Comparison of ENCODE assay signal across 22 cellular contexts in the genomic region with DNA sequence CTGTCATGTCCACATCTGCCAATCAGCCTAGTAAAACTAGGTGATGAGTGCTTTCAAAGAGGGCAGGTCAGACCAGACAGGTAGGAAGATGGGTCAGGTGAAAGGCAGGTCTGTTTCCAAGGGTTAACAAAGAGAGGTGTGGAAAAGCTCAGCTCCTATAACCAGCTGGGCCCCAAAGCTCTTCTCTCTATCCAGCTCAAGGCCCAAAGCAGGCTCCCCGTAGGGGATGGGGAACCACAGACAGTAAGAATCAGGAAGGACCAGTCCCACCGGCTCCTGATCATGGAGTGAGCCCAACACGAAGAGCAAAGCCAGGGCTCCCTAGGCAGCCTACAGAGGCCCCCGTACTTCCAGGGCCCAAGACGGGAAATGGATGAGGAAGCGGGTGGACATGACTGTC.
"Had no signal": no experiment of that assay in that cellular context is flagged by ENCODE, and none has a peak within 500 bp of the region (broad histone marks: within the 10 kb centered on the region; RNA-seq: fewer than 3 reads in every experiment).

No MANE protein-coding gene starts in this region.

- H3K4me1 ChIP-seq: lower lobe of right lung, spleen, tibial artery had no signal

- H3K27ac Mint-ChIP-seq: immature natural killer cell; nephron progenitor cell; stimulated activated memory B cell treated with anti-CD40 and anti-IgM and Interleukin-4, amounts not matched to agents 10 μg/mL and 1 μg/mL and 100 μg/mL, for 72 hours; stimulated activated naive CD8-positive, alpha-beta T cell treated with anti-CD3 and anti-CD28 coated beads, Interleukin-15, Interleukin-2, amounts not matched to agents 100 ng/mL and 50 ng/mL, for 24 hours had no signal

- H3K9me3 ChIP-seq: gastrocnemius medialis, left ventricle myocardium inferior, lower lobe of right lung, psoas muscle, right lobe of liver, spleen, tibial artery had no signal

- H3K27me3 ChIP-seq: gastrocnemius medialis, right lobe of liver, spleen had no signal

- H3K9me3 Mint-ChIP-seq: central memory CD8-positive, alpha-beta T cell; immature natural killer cell; nephron progenitor cell; stimulated activated memory B cell treated with anti-CD40 and anti-IgM and Interleukin-4, amounts not matched to agents 10 μg/mL and 1 μg/mL and 100 μg/mL, for 72 hours; stimulated activated naive CD8-positive, alpha-beta T cell treated with anti-CD3 and anti-CD28 coated beads, Interleukin-15, Interleukin-2, amounts not matched to agents 100 ng/mL and 50 ng/mL, for 24 hours had no signal

- H3K4me3 ChIP-seq: gastrocnemius medialis, left ventricle myocardium inferior, lower lobe of right lung, psoas muscle, right lobe of liver, spleen, tibial artery had no signal

- FAIRE-seq: endometrium, keratinocyte had no signal

- ATAC-seq: gastrocnemius medialis; psoas muscle; right lobe of liver; stimulated activated memory B cell treated with anti-CD40 and anti-IgM and Interleukin-4, amounts not matched to agents 10 μg/mL and 1 μg/mL and 100 μg/mL, for 72 hours had no signal

- H3K27ac ChIP-seq: gastrocnemius medialis, left ventricle myocardium inferior, lower lobe of right lung, psoas muscle, right lobe of liver, spleen, tibial artery had no signal

- DNase-seq: effector memory CD4-positive, alpha-beta T cell; gastrocnemius medialis; glutamatergic neuron; immature natural killer cell; left ventricle myocardium inferior; lower lobe of right lung; mesenchymal stem cell; midbrain; nephron progenitor cell; psoas muscle; retina; right lobe of liver; spleen; stimulated activated CD4-positive, alpha-beta T cell treated with anti-CD3 and anti-CD28 coated beads, Interleukin-15, amount 100 ng/mL, for 24 hours; stimulated activated CD4-positive, alpha-beta T cell treated with anti-CD3 and anti-CD28 coated beads, Interleukin-1b, Interleukin-23, amount 100 ng/mL, for 48 hours; stimulated activated CD4-positive, alpha-beta T cell treated with anti-CD3 and anti-CD28 coated beads, Interleukin-4, amount 100 ng/mL, for 24 hours; tibial artery had no signal

- H3K27me3 Mint-ChIP-seq: central memory CD8-positive, alpha-beta T cell; stimulated activated memory B cell treated with anti-CD40 and anti-IgM and Interleukin-4, amounts not matched to agents 10 μg/mL and 1 μg/mL and 100 μg/mL, for 72 hours; stimulated activated naive CD8-positive, alpha-beta T cell treated with anti-CD3 and anti-CD28 coated beads, Interleukin-15, Interleukin-2, amounts not matched to agents 100 ng/mL and 50 ng/mL, for 24 hours had no signal

- H3K4me3 Mint-ChIP-seq: central memory CD8-positive, alpha-beta T cell; immature natural killer cell; nephron progenitor cell; stimulated activated memory B cell treated with anti-CD40 and anti-IgM and Interleukin-4, amounts not matched to agents 10 μg/mL and 1 μg/mL and 100 μg/mL, for 72 hours; stimulated activated naive CD8-positive, alpha-beta T cell treated with anti-CD3 and anti-CD28 coated beads, Interleukin-15, Interleukin-2, amounts not matched to agents 100 ng/mL and 50 ng/mL, for 24 hours had no signal

- H3K36me3 ChIP-seq: gastrocnemius medialis, left ventricle myocardium inferior, lower lobe of right lung, right lobe of liver had no signal

- H3K4me1 Mint-ChIP-seq: central memory CD8-positive, alpha-beta T cell; immature natural killer cell had no signal
